1 cellular context compared by ENCODE assay signal in the genomic region with DNA sequence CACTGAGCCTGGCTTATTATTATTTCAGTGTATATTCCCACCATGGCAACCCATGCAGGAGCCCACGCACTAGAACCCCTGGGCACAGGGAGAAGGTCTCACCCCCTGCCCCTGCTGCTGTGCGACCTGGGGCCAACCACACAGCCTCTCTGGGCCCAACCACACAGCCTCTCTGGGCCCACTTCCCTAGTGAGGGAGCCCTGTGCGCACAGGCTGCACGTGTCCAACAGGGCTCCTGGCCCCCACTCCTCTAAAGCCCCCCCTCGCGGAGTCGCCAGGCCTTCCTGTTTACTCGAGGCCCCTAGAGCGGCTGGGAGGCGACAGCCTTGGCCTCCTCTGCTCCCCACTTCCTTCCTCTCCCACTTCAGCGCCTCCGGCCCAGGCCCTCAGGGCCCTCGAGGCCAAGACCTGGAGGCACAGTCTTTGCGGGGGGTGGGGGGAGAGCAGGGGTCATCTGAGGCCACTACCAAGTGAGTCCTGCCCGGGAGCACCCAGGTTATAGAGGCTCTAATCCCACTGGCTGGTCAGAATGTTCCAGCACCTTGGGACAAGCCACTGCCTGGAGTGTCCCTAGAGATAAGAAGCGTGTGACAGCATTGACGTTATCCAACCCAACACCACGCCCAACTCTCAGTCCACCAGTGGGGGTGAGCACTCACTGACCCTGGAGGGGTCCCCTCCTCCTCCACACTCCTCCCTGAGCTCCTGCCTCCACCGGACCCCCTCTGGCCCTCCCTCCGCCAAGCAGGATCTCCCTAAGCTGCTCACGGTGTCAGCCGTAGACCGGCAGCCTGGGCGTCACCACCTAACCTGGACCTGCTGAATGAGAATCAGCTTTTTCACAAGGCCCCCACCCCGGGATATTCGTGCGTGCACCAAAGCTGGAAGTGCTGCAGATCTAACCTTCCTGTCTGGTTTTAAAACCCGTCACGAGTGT.
TF ChIP-seq lines count a peak whose summit lies in the region.

No MANE protein-coding gene starts in this region.

TF ChIP-seq in WTC11, 78 proteins besides CTCF, POLR2A, EP300 and RAD21 (continued from another document):
- TF ChIP-seq, protein P1, sequence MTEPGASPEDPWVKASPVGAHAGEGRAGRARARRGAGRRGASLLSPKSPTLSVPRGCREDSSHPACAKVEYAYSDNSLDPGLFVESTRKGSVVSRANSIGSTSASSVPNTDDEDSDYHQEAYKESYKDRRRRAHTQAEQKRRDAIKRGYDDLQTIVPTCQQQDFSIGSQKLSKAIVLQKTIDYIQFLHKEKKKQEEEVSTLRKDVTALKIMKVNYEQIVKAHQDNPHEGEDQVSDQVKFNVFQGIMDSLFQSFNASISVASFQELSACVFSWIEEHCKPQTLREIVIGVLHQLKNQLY (CRISPR knock-in tag; IDR thresholded peaks at IDR 0.05): no peak
- TF ChIP-seq, protein P2, sequence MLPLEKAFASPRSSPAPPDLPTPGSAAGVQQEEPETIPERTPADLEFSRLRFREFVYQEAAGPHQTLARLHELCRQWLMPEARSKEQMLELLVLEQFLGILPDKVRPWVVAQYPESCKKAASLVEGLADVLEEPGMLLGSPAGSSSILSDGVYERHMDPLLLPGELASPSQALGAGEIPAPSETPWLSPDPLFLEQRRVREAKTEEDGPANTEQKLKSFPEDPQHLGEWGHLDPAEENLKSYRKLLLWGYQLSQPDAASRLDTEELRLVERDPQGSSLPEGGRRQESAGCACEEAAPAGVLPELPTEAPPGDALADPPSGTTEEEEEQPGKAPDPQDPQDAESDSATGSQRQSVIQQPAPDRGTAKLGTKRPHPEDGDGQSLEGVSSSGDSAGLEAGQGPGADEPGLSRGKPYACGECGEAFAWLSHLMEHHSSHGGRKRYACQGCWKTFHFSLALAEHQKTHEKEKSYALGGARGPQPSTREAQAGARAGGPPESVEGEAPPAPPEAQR (CRISPR knock-in tag; IDR thresholded peaks at IDR 0.05): no peak
- no peak for TF ChIP-seq ETV6 (CRISPR knock-in tag; IDR thresholded peaks at IDR 0.05)
- TF ChIP-seq MYBL2 (CRISPR knock-in tag; IDR thresholded peaks at IDR 0.05): no peak
- TF ChIP-seq CREM (CRISPR knock-in tag; IDR thresholded peaks at IDR 0.05): no peak
- TF ChIP-seq, protein P3, sequence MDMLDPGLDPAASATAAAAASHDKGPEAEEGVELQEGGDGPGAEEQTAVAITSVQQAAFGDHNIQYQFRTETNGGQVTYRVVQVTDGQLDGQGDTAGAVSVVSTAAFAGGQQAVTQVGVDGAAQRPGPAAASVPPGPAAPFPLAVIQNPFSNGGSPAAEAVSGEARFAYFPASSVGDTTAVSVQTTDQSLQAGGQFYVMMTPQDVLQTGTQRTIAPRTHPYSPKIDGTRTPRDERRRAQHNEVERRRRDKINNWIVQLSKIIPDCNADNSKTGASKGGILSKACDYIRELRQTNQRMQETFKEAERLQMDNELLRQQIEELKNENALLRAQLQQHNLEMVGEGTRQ (CRISPR knock-in tag; IDR thresholded peaks at IDR 0.05): no peak
- TF ChIP-seq ZNF121 (CRISPR knock-in tag; IDR thresholded peaks at IDR 0.05): no peak
- no peak for TF ChIP-seq NFATC4 (CRISPR knock-in tag; IDR thresholded peaks at IDR 0.05)
- TF ChIP-seq ZNF423 (CRISPR knock-in tag; IDR thresholded peaks at IDR 0.05): no peak
- TF ChIP-seq, protein P4, sequence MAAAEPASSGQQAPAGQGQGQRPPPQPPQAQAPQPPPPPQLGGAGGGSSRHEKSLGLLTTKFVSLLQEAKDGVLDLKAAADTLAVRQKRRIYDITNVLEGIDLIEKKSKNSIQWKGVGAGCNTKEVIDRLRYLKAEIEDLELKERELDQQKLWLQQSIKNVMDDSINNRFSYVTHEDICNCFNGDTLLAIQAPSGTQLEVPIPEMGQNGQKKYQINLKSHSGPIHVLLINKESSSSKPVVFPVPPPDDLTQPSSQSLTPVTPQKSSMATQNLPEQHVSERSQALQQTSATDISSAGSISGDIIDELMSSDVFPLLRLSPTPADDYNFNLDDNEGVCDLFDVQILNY (CRISPR knock-in tag; IDR thresholded peaks at IDR 0.05): no peak
- no peak for TF ChIP-seq ZNF263 (CRISPR knock-in tag; IDR thresholded peaks at IDR 0.05; ENCODE audit: low read depth)
